In genomic region chr6:25601797-25602679, GRCh38 we compare ENCODE assay signal across 9 cellular contexts. TPM values are rescaled to one million over a fixed set of nuclear protein-coding genes. Genes with fewer than 3 reads are reported as not detected.
A peak's percentile ranks its signal among the peaks of the same experiment; 100 is the strongest.
DNase-seq lines count a peak whose midpoint lies in the region; ATAC-seq and TF ChIP-seq lines count a peak whose summit lies in the region.
"Had no signal": no experiment of that assay in that cellular context is flagged by ENCODE, and none has a peak within 500 bp of the region (broad histone marks: within the 10 kb centered on the region; RNA-seq: fewer than 3 reads in every experiment).

No MANE protein-coding gene starts in this region.

- WGBS in psoas muscle, 3 donors: 35 to 46% (median 42%) methylated on average over 4 of the region's 4 CpGs

- intact Hi-C loops in psoas muscle (cut with DNase I): loop anchor here (5.0 kb wide), 3 partner anchors 330 to 380 kb away; no protein-coding TSS in a partner anchor

- peak; percentile 43 for TF ChIP-seq CTCF in LNCaP clone FGC (IDR thresholded peaks at IDR 0.05; ENCODE audit: control insufficient read depth, extremely low read depth, insufficient read depth)
- peak; percentile 84 for TF ChIP-seq CTCF in RWPE2 (IDR thresholded peaks at IDR 0.05; ENCODE audit: poor library complexity, severe bottlenecking)
- TF ChIP-seq CTCF in psoas muscle (IDR thresholded peaks at IDR 0.05): peak; percentile 59

- H3K4me3 ChIP-seq in LNCaP clone FGC (ENCODE audit: low read depth, low read length): peak overlapping the region; percentile 9
- H3K4me3 ChIP-seq in RWPE2 (ENCODE audit: severe bottlenecking): no peak overlapping the region
- H3K4me3 ChIP-seq in psoas muscle: no peak overlapping the region

- H3K4me1 ChIP-seq in RWPE2 (ENCODE audit: insufficient read depth, poor library complexity, severe bottlenecking): no peaks in the 10 kb centered on the region
- no peaks in the 10 kb centered on the region for H3K4me1 ChIP-seq in psoas muscle

- H3K36me3 ChIP-seq in RWPE2 (ENCODE audit: low read depth) (no peaks in the 10 kb centered on the region; the same call in 1 of the 2 replicates), psoas muscle (ENCODE audit: insufficient read depth in 1 of 2, low read depth in 1 of 2) (no peaks in the 10 kb centered on the region)
- H3K36me3 ChIP-seq: neutrophil had no signal

- H3K9me3 ChIP-seq in RWPE2 (ENCODE audit: severe bottlenecking) (no peaks in the 10 kb centered on the region), psoas muscle (no peaks in the 10 kb centered on the region)
- H3K9me3 ChIP-seq: neutrophil had no signal

- DNase-seq in DMS153 treated with DMSO at 0.1 percent for 48 hours (lab: John Stamatoyannopoulos, UW; ENCODE audit: unreplicated experiment): peak; percentile 73
- DNase-seq in LNCaP clone FGC (ENCODE audit: low read depth): peak; percentile 73
- DNase-seq in RWPE2 (ENCODE audit: low spot score): no peak
- peak; percentile 54 for DNase-seq in fibroblast of gingiva (ENCODE audit: low read depth)
- DNase-seq in psoas muscle: no peak
- no peak for DNase-seq in NCI-H187 treated with DMSO at 0.1 percent for 48 hours (lab: John Stamatoyannopoulos, UW)
- DNase-seq in HuH-7.5 (ENCODE audit: low spot score): no peak

- ATAC-seq in RWPE2 (ENCODE audit: low read depth): no peak
- ATAC-seq in psoas muscle: no peak
- no peak for ATAC-seq in GM21526 (IDR thresholded peaks at IDR 0.05; ENCODE audit: low FRiP score, unreplicated experiment)

- H3K27ac ChIP-seq in RWPE2 (ENCODE audit: poor library complexity, severe bottlenecking): no peak overlapping the region
- no peak overlapping the region for H3K27ac ChIP-seq in psoas muscle
- H3K27ac ChIP-seq: neutrophil had no signal

- no peaks in the 10 kb centered on the region for H3K27me3 ChIP-seq in RWPE2 (ENCODE audit: insufficient read depth, poor library complexity, severe bottlenecking)
- H3K27me3 ChIP-seq in psoas muscle (ENCODE audit: insufficient read depth in 3 of 3, low read length in 2 of 3): no peaks in the 10 kb centered on the region
- H3K27me3 ChIP-seq: neutrophil had no signal

RNA-seq across cellular contexts. Expression of gene SCGN, which starts 50.0 kb away (rescaled TPM):
- total RNA-seq in psoas muscle: not detected
- not detected for polyA plus RNA-seq in psoas muscle

Comparison
In these comparisons a context has a peak if more than half of its experiments do, and no peak if none do; other contexts are left out.
1. DNase-seq: peak in DMS153 treated with DMSO at 0.1 percent for 48 hours (single experiment), LNCaP clone FGC (single experiment) and fibroblast of gingiva (single experiment); none in RWPE2 (single experiment), psoas muscle (0 of 2), NCI-H187 treated with DMSO at 0.1 percent for 48 hours (single experiment) and HuH-7.5 (single experiment).
2. Peak in every context shown above with its lines, with median percentiles within 50 percentile points of each other: CTCF ChIP-seq.